In the genomic region with DNA sequence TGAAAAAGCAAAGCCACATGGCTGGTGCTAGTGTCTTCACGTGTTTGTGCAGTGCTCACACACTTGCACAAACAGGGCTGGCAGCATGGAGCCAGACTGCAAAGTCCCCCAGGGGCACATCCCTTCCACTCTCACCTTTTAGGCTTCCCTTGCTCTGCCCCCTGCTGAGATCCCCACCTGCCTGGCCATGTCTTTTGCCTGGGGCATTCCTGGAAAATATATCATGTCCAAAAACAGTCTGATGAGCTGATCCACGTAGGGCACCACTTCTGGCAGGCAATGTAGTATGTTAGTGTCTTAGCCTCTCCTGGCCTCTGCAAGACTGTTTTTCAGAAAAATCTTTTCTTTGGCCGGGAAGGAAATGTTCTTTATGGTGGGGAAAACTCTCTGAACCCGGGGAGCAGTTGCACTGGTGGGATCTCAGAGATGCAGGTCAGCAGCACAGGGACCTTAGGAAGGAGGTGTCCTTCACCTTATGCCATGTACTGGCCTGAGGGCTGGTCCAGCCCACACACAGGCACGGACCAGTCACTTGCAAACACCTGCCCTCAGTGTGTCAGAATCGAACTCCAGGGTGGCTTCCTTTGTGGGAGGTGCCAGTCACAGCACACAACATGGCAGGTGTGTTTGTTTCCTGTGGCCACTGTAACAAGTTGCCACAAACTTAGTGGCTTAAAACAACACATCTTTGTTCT, we compare ENCODE assay signal across 11 cellular contexts. TPM values are rescaled to one million over a fixed set of nuclear protein-coding genes. Genes with fewer than 3 reads are reported as not detected.
DNase-seq lines count a peak whose midpoint lies in the region; ATAC-seq and TF ChIP-seq lines count a peak whose summit lies in the region.
"Had no signal": no experiment of that assay in that cellular context is flagged by ENCODE, and none has a peak within 500 bp of the region (broad histone marks: within the 10 kb centered on the region; RNA-seq: fewer than 3 reads in every experiment).

No MANE protein-coding gene starts in this region.

- H3K79me2 ChIP-seq in hepatocyte = peaks cover 100% of the 10 kb centered on the region

- WGBS in heart left ventricle, 4 donors = 61 to 68% (median 65%) methylated on average over 5 to 6 of the region's 6 CpGs
- WGBS in aorta, 2 donors = 49 to 55% methylated on average over 6 of the region's 6 CpGs
- 84% methylated on average over 6 of the region's 6 CpGs for WGBS in hepatocyte (ENCODE audit: low lambda C conversion rate, missing lambda C conversion rate)

- no peaks in the 10 kb centered on the region for H3K9me2 ChIP-seq in hepatocyte (replicated peaks; ENCODE audit: insufficient read depth)

- H3K9me3 ChIP-seq in heart left ventricle = no peaks in the 10 kb centered on the region
- no peaks in the 10 kb centered on the region for H3K9me3 ChIP-seq in RWPE2 (ENCODE audit: severe bottlenecking)
- no peaks in the 10 kb centered on the region for H3K9me3 ChIP-seq in aorta (ENCODE audit: control insufficient read depth, low read length)
- H3K9me3 ChIP-seq in hepatocyte (ENCODE audit: low read depth) = no peaks in the 10 kb centered on the region

- no peak for TF ChIP-seq POLR2A in heart left ventricle (IDR thresholded peaks at IDR 0.05)

- H3K27me3 ChIP-seq in heart left ventricle (no peaks in the 10 kb centered on the region), RWPE2 (ENCODE audit: insufficient read depth, poor library complexity, severe bottlenecking) (no peaks in the 10 kb centered on the region), aorta (ENCODE audit: control insufficient read depth in 1 of 2, insufficient read depth in 2 of 2, low read length in 1 of 2) (no peaks in the 10 kb centered on the region), hepatocyte (no peaks in the 10 kb centered on the region)

- peak overlapping the region in 4 of 5 donors; percentile 6 to 33 (median 22) for H3K4me3 Mint-ChIP-seq in immature natural killer cell
- H3K4me3 Mint-ChIP-seq: activated T-cell treated with anti-CD3 and anti-CD28 coated beads, Interleukin-2, amount 50 U/mL, for 4 hours had no signal

- H3K9me3 Mint-ChIP-seq in immature natural killer cell = no peaks in the 10 kb centered on the region
- H3K9me3 Mint-ChIP-seq: activated T-cell treated with anti-CD3 and anti-CD28 coated beads, Interleukin-2, amount 50 U/mL, for 4 hours had no signal

- H3K27me3 Mint-ChIP-seq in immature natural killer cell (ENCODE audit: low read depth in 3 of 3) = no peaks in the 10 kb centered on the region

- no peak overlapping the region for H2AFZ ChIP-seq in hepatocyte

- TF ChIP-seq CTCF in heart left ventricle (IDR thresholded peaks at IDR 0.05) = no peak
- TF ChIP-seq CTCF in RWPE2 (IDR thresholded peaks at IDR 0.05; ENCODE audit: poor library complexity, severe bottlenecking) = no peak
- TF ChIP-seq CTCF in hepatocyte (IDR thresholded peaks at IDR 0.05; ENCODE audit: poor library complexity) = no peak

- peaks cover 23% of the 10 kb centered on the region for H4K20me1 ChIP-seq in hepatocyte (ENCODE audit: insufficient read depth, poor library complexity, severe bottlenecking)

- H3K4me3 ChIP-seq in heart left ventricle = no peak overlapping the region
- no peak overlapping the region for H3K4me3 ChIP-seq in RWPE2 (ENCODE audit: severe bottlenecking)
- no peak overlapping the region for H3K4me3 ChIP-seq in aorta (ENCODE audit: low read length in 2 of 2)
- no peak overlapping the region for H3K4me3 ChIP-seq in hepatocyte
- H3K4me3 ChIP-seq: GM12878 had no signal

- H3K27ac Mint-ChIP-seq in immature natural killer cell = peak overlapping the region; percentile 49 to 87 (median 72)

- H3K4me1 ChIP-seq in heart left ventricle = peaks cover 8 to 87% (median 51%) of the 10 kb centered on the region in 12 donors
- peaks cover 33% of the 10 kb centered on the region for H3K4me1 ChIP-seq in RWPE2 (ENCODE audit: insufficient read depth, poor library complexity, severe bottlenecking)
- H3K4me1 ChIP-seq in aorta (ENCODE audit: control insufficient read depth in 1 of 2, insufficient read depth in 2 of 2, low read length in 2 of 2) = no peaks in the 10 kb centered on the region
- H3K4me1 ChIP-seq in hepatocyte (ENCODE audit: insufficient read depth) = peaks cover 17% of the 10 kb centered on the region

- H3K36me3 ChIP-seq in heart left ventricle = peaks cover 0 to 60% (median 17%) of the 10 kb centered on the region in 9 donors
- peaks cover 51% of the 10 kb centered on the region for H3K36me3 ChIP-seq in RWPE2 (ENCODE audit: low read depth)
- H3K36me3 ChIP-seq in aorta (ENCODE audit: control insufficient read depth in 1 of 2, insufficient read depth in 2 of 2, low read length in 1 of 2) = peaks cover 0 to 2% of the 10 kb centered on the region in 2 donors
- H3K36me3 ChIP-seq in hepatocyte (replicated peaks; ENCODE audit: insufficient read depth, low read depth) = no peaks in the 10 kb centered on the region

- no peak overlapping the region for H3K4me2 ChIP-seq in hepatocyte

- peak; percentile 5 for DNase-seq in left cardiac atrium
- DNase-seq in heart left ventricle = no peak
- peak; percentile 23 for DNase-seq in RWPE2 (ENCODE audit: low spot score)
- no peak for DNase-seq in immature natural killer cell
- peak; percentile 20 to 27 for DNase-seq in aorta
- no peak for DNase-seq in T-helper 9 cell
- DNase-seq in hepatocyte (ENCODE audit: low spot score) = no peak
- DNase-seq: activated T-cell treated with anti-CD3 and anti-CD28 coated beads, Interleukin-2, amount 50 U/mL, for 4 hours; small intestine had no signal

- intact Hi-C loops in left cardiac atrium (cut with DNase I) (no loop called here), heart left ventricle (cut with DNase I) (no loop called here), aorta (cut with DNase I) (no loop called here)

- ATAC-seq in left cardiac atrium (peak in 1 of 2 donors; percentile 34), heart left ventricle (no peak), RWPE2 (ENCODE audit: low read depth) (no peak), aorta (ENCODE audit: low FRiP score) (no peak), GM21390 (IDR thresholded peaks at IDR 0.05; ENCODE audit: unreplicated experiment) (no peak)
- ATAC-seq: activated T-cell treated with anti-CD3 and anti-CD28 coated beads, Interleukin-2, amount 50 U/mL, for 4 hours; GM12878 had no signal

- peaks cover 48 to 70% of the 10 kb centered on the region in 2 donors for H3K4me1 Mint-ChIP-seq in immature natural killer cell

- H3K27ac ChIP-seq in heart left ventricle (peak overlapping the region in 4 of 12 donors; percentile 18 to 70 (median 58)), RWPE2 (ENCODE audit: poor library complexity, severe bottlenecking) (peak overlapping the region; percentile 18), aorta (ENCODE audit: low read depth in 1 of 2, low read length in 2 of 2) (no peak overlapping the region), hepatocyte (no peak overlapping the region)

- no peaks in the 10 kb centered on the region for H3K36me3 Mint-ChIP-seq in immature natural killer cell

RNA-seq across cellular contexts. Expression of gene MPRIP, which starts 46.4 kb away (rescaled TPM):
- total RNA-seq in left cardiac atrium = 100 to 1,000 TPM; 247 to 329 TPM
- total RNA-seq in heart left ventricle = 100 to 1,000 TPM; 131 to 686 (median 343) TPM
- 100 to 1,000 TPM; 237 to 476 TPM for polyA plus RNA-seq in heart left ventricle
- 10 to 100 TPM in 1 of 3 donors, 1 to 10 TPM in 2; 1.2 to 15.1 (median 4.2) TPM for polyA plus RNA-seq in immature natural killer cell
- total RNA-seq in aorta = 100 to 1,000 TPM; 361 to 519 TPM
- polyA plus RNA-seq in aorta = 100 to 1,000 TPM in 1 of 2 donors, 10 to 100 TPM in 1; 97.8 to 241 TPM
- 80.1 and 202 TPM in 2 replicates for total RNA-seq in hepatocyte
- polyA plus RNA-seq in hepatocyte = 91.7 and 123 TPM in 2 replicates

Comparison
In these comparisons a context has a peak if more than half of its experiments do, and no peak if none do; other contexts are left out.
1. DNase-seq: peak in left cardiac atrium (single experiment), RWPE2 (single experiment) and aorta (2 of 2); none in heart left ventricle (0 of 5), immature natural killer cell (0 of 3), T-helper 9 cell (single experiment) and hepatocyte (single experiment).